Comparison of ENCODE assay signal across 9 cellular contexts in genomic region chr20:310645-311044, GRCh38. TPM values are rescaled to one million over a fixed set of nuclear protein-coding genes. Genes with fewer than 3 reads are reported as not detected.
DNase-seq lines count a peak whose midpoint lies in the region; ATAC-seq and TF ChIP-seq lines count a peak whose summit lies in the region.
"Had no signal": no experiment of that assay in that cellular context is flagged by ENCODE, and none has a peak within 500 bp of the region (broad histone marks: within the 10 kb centered on the region; RNA-seq: fewer than 3 reads in every experiment).

No MANE protein-coding gene starts in this region.

- no peak for ATAC-seq in heart right ventricle
- no peak for ATAC-seq in naive thymus-derived CD4-positive, alpha-beta T cell

- no peaks in the 10 kb centered on the region for H3K9me3 ChIP-seq in heart right ventricle
- H3K9me3 ChIP-seq in naive thymus-derived CD4-positive, alpha-beta T cell (ENCODE audit: control insufficient read depth in 2 of 3, low read length in 3 of 3), result no peaks in the 10 kb centered on the region

- POLR2A ChIA-PET in naive thymus-derived CD4-positive, alpha-beta T cell (lab: Charles Lee), result interaction anchor here (0.9 to 3.4 kb wide), 6 partner anchors 11 to 44 kb away, joined by 3 to 38 read pairs (median 4); partner anchors contain the start of genes SOX12 and ZCCHC3

- H3K27ac ChIP-seq in heart right ventricle (peak overlapping the region in 7 of 10 donors; percentile 71 to 90 (median 86)), caudate nucleus (ENCODE audit: low read depth, low read length) (peak overlapping the region; percentile 99)
- no peak overlapping the region for H3K27ac ChIP-seq in naive thymus-derived CD4-positive, alpha-beta T cell (ENCODE audit: low read depth, low read length)

- H3K36me3 Mint-ChIP-seq in naive thymus-derived CD4-positive, alpha-beta T cell, result no peaks in the 10 kb centered on the region
- H3K36me3 Mint-ChIP-seq in type B pancreatic cell, result no peaks in the 10 kb centered on the region

- H3K36me3 ChIP-seq in heart right ventricle, result no peaks in the 10 kb centered on the region
- no peaks in the 10 kb centered on the region for H3K36me3 ChIP-seq in naive thymus-derived CD4-positive, alpha-beta T cell (ENCODE audit: control insufficient read depth in 2 of 3, insufficient read depth in 3 of 3, low read length in 3 of 3)

- intact Hi-C loops in heart right ventricle (cut with DNase I) (loop anchor here in 2 of 10 donors (2.0 kb wide), 2 partner anchors 14 to 36 kb away; partner anchors contain the start of genes NRSN2 (in 1 of the 2) and SOX12 (in 1 of the 2)), cardiac septum (cut with DNase I) (no loop called here)
- intact Hi-C loops in naive thymus-derived CD4-positive, alpha-beta T cell (cut with micrococcal nuclease), result loop anchor here (1.0 kb wide), 3 partner anchors 13 to 15 kb away; partner anchors contain the start of genes SOX12 (in 1 of the 2) and ZCCHC3 (in 1 of the 2)

- peak overlapping the region; percentile 81 to 90 (median 86) for H3K4me3 Mint-ChIP-seq in naive thymus-derived CD4-positive, alpha-beta T cell
- H3K4me3 Mint-ChIP-seq in type B pancreatic cell, result peak overlapping the region; percentile 89

- peak overlapping the region in 9 of 10 donors; percentile 34 to 68 (median 61) for H3K4me3 ChIP-seq in heart right ventricle
- peak overlapping the region; percentile 40 for H3K4me3 ChIP-seq in naive thymus-derived CD4-positive, alpha-beta T cell (ENCODE audit: low read length)

- WGBS in heart right ventricle, 2 donors, result 5 to 8% methylated on average over 7 of the region's 7 CpGs

- no peak for TF ChIP-seq CTCF in heart right ventricle (IDR thresholded peaks at IDR 0.05)
- no peak for TF ChIP-seq CTCF in type B pancreatic cell (conservative IDR thresholded peaks at IDR 0.05)
- no peak for TF ChIP-seq CTCF in GM13976 (IDR thresholded peaks at IDR 0.05; ENCODE audit: borderline replicate concordance, control extremely low read depth, extremely low read depth, insufficient read depth, missing control alignments)
- no peak for TF ChIP-seq CTCF in GM10266 (IDR thresholded peaks at IDR 0.05; ENCODE audit: control insufficient read depth, insufficient read depth, low read depth, missing control alignments)

- peak overlapping the region in 8 of 9 donors; percentile 37 to 88 (median 79) for H3K27ac Mint-ChIP-seq in naive thymus-derived CD4-positive, alpha-beta T cell
- H3K27ac Mint-ChIP-seq in type B pancreatic cell, result peak overlapping the region; percentile 86

- no peaks in the 10 kb centered on the region for H3K27me3 ChIP-seq in heart right ventricle
- no peaks in the 10 kb centered on the region for H3K27me3 ChIP-seq in naive thymus-derived CD4-positive, alpha-beta T cell (ENCODE audit: control insufficient read depth in 2 of 2, insufficient read depth in 2 of 2, low read length in 2 of 2)

- CTCF ChIA-PET in naive thymus-derived CD4-positive, alpha-beta T cell (lab: Charles Lee), result interaction anchor here (0.6 to 1.9 kb wide), 4 partner anchors 9 to 17 kb away, joined by 3 to 7 read pairs (median 4); no protein-coding TSS in a partner anchor

- H3K9me3 Mint-ChIP-seq in naive thymus-derived CD4-positive, alpha-beta T cell, result no peaks in the 10 kb centered on the region
- H3K9me3 Mint-ChIP-seq in type B pancreatic cell, result no peaks in the 10 kb centered on the region

- in situ Hi-C loops in GM13976 (cut with MboI; ENCODE audit: low sequenced_read_pairs, unreplicated experiment), result no loop called here

- peaks cover 0 to 3% (median 0%) of the 10 kb centered on the region in 5 donors for H3K27me3 Mint-ChIP-seq in naive thymus-derived CD4-positive, alpha-beta T cell
- no peaks in the 10 kb centered on the region for H3K27me3 Mint-ChIP-seq in type B pancreatic cell

- peaks cover 11 to 25% (median 22%) of the 10 kb centered on the region in 7 donors for H3K4me1 Mint-ChIP-seq in naive thymus-derived CD4-positive, alpha-beta T cell
- H3K4me1 Mint-ChIP-seq in type B pancreatic cell (ENCODE audit: unreplicated experiment), result peaks cover 19% of the 10 kb centered on the region

- H3K4me1 ChIP-seq in heart right ventricle, result peaks cover 0 to 22% (median 19%) of the 10 kb centered on the region in 9 donors
- H3K4me1 ChIP-seq in naive thymus-derived CD4-positive, alpha-beta T cell (ENCODE audit: control insufficient read depth in 2 of 2, insufficient read depth in 2 of 2, low read length in 2 of 2), result peaks cover 0 to 18% of the 10 kb centered on the region in 2 donors

- DNase-seq in heart right ventricle, result no peak
- DNase-seq in cardiac septum (ENCODE audit: low spot score), result no peak
- no peak for DNase-seq in caudate nucleus (lab: John Stamatoyannopoulos, UW)
- no peak for DNase-seq in naive thymus-derived CD4-positive, alpha-beta T cell
- no peak for DNase-seq in type B pancreatic cell (ENCODE audit: extremely low spot score, unreplicated experiment)
- DNase-seq in GM13976 (ENCODE audit: low spot score), result no peak
- DNase-seq in GM10266 (ENCODE audit: extremely low spot score), result no peak
- DNase-seq in Kasumi-1 (lab: John Stamatoyannopoulos, UW), result no peak
- DNase-seq: NCI-H2081 treated with DMSO at 0.1 percent for 48 hours had no signal

RNA-seq across cellular contexts. Expression of gene ZCCHC3, which starts 13.3 kb away (rescaled TPM):
- total RNA-seq in heart right ventricle (10 to 100 TPM in 7 of 10 donors, 1 to 10 TPM in 3; 8.2 to 12.8 (median 10.7) TPM), cardiac septum (10.4 TPM), type B pancreatic cell (ENCODE audit: low replicate concordance) (28.9 and 40.5 TPM in 2 replicates)
- polyA plus RNA-seq in heart right ventricle, result 10 to 100 TPM in 1 of 2 donors, 1 to 10 TPM in 1; 7.7 to 10.8 TPM
- total RNA-seq in naive thymus-derived CD4-positive, alpha-beta T cell, result 10 to 100 TPM; 14.6 to 31.9 (median 27.1) TPM
- 10 to 100 TPM in 1 of 2 donors, 1 to 10 TPM in 1; 5.6 to 15.3 TPM for polyA plus RNA-seq in naive thymus-derived CD4-positive, alpha-beta T cell

RNA-seq across cellular contexts. Expression of gene SOX12, which starts 14.7 kb away (rescaled TPM):
- 10 to 100 TPM in 6 of 10 donors, 1 to 10 TPM in 4; 7.2 to 16.5 (median 10.9) TPM for total RNA-seq in heart right ventricle
- polyA plus RNA-seq in heart right ventricle, result 1 to 10 TPM; 4.5 to 5.2 TPM
- 10.6 TPM for total RNA-seq in cardiac septum
- total RNA-seq in naive thymus-derived CD4-positive, alpha-beta T cell, result 10 to 100 TPM in 3 of 5 experiments, 1 to 10 TPM in 2; 4.6 to 15.1 (median 12.3) TPM
- polyA plus RNA-seq in naive thymus-derived CD4-positive, alpha-beta T cell, result 1 to 10 TPM in 1 of 2 donors, under 1 TPM in 1; 0.89 to 1.3 TPM
- 9.9 and 52.7 TPM in 2 replicates for total RNA-seq in type B pancreatic cell (ENCODE audit: low replicate concordance)

RNA-seq across cellular contexts. Expression of gene C20orf96, which starts 20.1 kb away (rescaled TPM):
- total RNA-seq in heart right ventricle, result 1 to 10 TPM; 3.1 to 5.5 (median 4.5) TPM
- 1 to 10 TPM; 3.5 to 4.1 TPM for polyA plus RNA-seq in heart right ventricle
- total RNA-seq in cardiac septum, result 3.7 TPM
- 1 to 10 TPM; 3.4 to 5.7 (median 4.8) TPM for total RNA-seq in naive thymus-derived CD4-positive, alpha-beta T cell
- 1 to 10 TPM in 1 of 2 donors, under 1 TPM in 1; 0.86 to 1.1 TPM for polyA plus RNA-seq in naive thymus-derived CD4-positive, alpha-beta T cell
- total RNA-seq in type B pancreatic cell (ENCODE audit: low replicate concordance), result 12.6 and 27.0 TPM in 2 replicates

RNA-seq across cellular contexts. Expression of gene NRSN2, which starts 36.3 kb away (rescaled TPM):
- total RNA-seq in heart right ventricle (10 to 100 TPM; 12.1 to 32.3 (median 19.1) TPM), cardiac septum (23.9 TPM), type B pancreatic cell (ENCODE audit: low replicate concordance) (33.8 and 43.0 TPM in 2 replicates)
- 10 to 100 TPM; 31.1 to 53.9 TPM for polyA plus RNA-seq in heart right ventricle
- total RNA-seq in naive thymus-derived CD4-positive, alpha-beta T cell, result 1 to 10 TPM in 3 of 5 experiments, under 1 TPM in 2; 0.24 to 2.1 (median 1.3) TPM
- 1 to 10 TPM; 1.3 to 1.8 TPM for polyA plus RNA-seq in naive thymus-derived CD4-positive, alpha-beta T cell

RNA-seq across cellular contexts. Expression of gene DEFB132, which starts 53.1 kb away (rescaled TPM):
- total RNA-seq in heart right ventricle, result under 1 TPM in 2 of 10 donors, not detected in 8; 0.12 to 0.30 TPM
- not detected for polyA plus RNA-seq in heart right ventricle
- total RNA-seq in cardiac septum, result not detected
- total RNA-seq in naive thymus-derived CD4-positive, alpha-beta T cell, result not detected
- polyA plus RNA-seq in naive thymus-derived CD4-positive, alpha-beta T cell, result not detected
- not detected in 2 replicates for total RNA-seq in type B pancreatic cell (ENCODE audit: low replicate concordance)
